ENCODE assay signal across 1 cellular context in the genomic region with DNA sequence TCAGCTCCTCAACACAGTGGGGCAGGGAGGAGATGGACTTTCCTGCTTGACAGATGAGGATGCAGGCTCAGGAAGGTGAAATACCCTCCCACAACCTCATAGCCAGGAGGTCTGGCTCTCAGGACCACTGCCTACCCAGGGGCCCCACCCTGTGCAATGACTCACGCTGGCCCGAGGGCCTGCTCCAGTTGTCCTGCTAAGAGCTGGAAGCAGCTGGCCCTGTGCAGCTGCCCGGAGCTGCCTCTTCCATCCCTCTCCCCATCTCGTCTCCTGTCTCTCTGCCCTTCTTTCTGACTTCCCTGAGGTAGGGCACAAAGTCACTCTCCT.
TF ChIP-seq lines count a peak whose summit lies in the region.

No MANE protein-coding gene starts in this region.

TF ChIP-seq in HCT116, 20 proteins besides CTCF, POLR2A, EP300 and RAD21 (continued from another document):
- TF ChIP-seq YY1 (IDR thresholded peaks at IDR 0.05; ENCODE audit: extremely low read depth, insufficient replicate concordance, low read depth, low read length) (no peak), SRF (IDR thresholded peaks at IDR 0.05; ENCODE audit: low read depth) (no peak)
